Comparison of ENCODE assay signal across 19 cellular contexts in genomic region chr14:37637341-37637740, GRCh38. TPM values are rescaled to one million over a fixed set of nuclear protein-coding genes. Genes with fewer than 3 reads are reported as not detected.
DNase-seq lines count a peak whose midpoint lies in the region; ATAC-seq and TF ChIP-seq lines count a peak whose summit lies in the region.
"Had no signal": no experiment of that assay in that cellular context is flagged by ENCODE, and none has a peak within 500 bp of the region (broad histone marks: within the 10 kb centered on the region; RNA-seq: fewer than 3 reads in every experiment).

No MANE protein-coding gene starts in this region.

- no peaks in the 10 kb centered on the region for H4K20me1 ChIP-seq in GM23338 (replicated peaks; ENCODE audit: insufficient read depth)

- H3K4me3 Mint-ChIP-seq in GM23338, result no peak overlapping the region
- H3K4me3 Mint-ChIP-seq: CD4-positive, alpha-beta T cell had no signal

- intact Hi-C loops in head of caudate nucleus (cut with DNase I), result no loop called here

- H3F3A ChIP-seq in GM23338 (replicated peaks; ENCODE audit: low read depth), result no peaks in the 10 kb centered on the region

- peak; percentile 42 for DNase-seq in Daoy (ENCODE audit: low read depth)
- peak; percentile 15 for DNase-seq in GM23338 (ENCODE audit: low spot score)
- DNase-seq in NCI-H510A (lab: John Stamatoyannopoulos, UW), result peak; percentile 0
- no peak for DNase-seq in foreskin keratinocyte
- no peak for DNase-seq in head of caudate nucleus
- DNase-seq in G401 (ENCODE audit: low spot score), result no peak
- DNase-seq in kidney tubule cell (ENCODE audit: low spot score), result no peak
- DNase-seq: CD4-positive, alpha-beta T cell; COR-L47; DND-41; MG63; NCI-H1417; NCI-H526 treated with DMSO at 0.1 percent for 48 hours; NK-92 treated with Interleukin-12 subunit alpha and Interleukin-12 subunit beta, amount 100 ng/mL, for 24 hours; SIG-M5; SK-N-SH had no signal

- no peaks in the 10 kb centered on the region for H3K27me3 Mint-ChIP-seq in GM23338 (ENCODE audit: insufficient read depth, low read depth, poor library complexity)
- H3K27me3 Mint-ChIP-seq: CD4-positive, alpha-beta T cell had no signal

- in situ Hi-C loops in G401 (cut with HindIII; ENCODE audit: low sequenced_read_pairs), result no loop called here

- no peak overlapping the region for H3K4me2 ChIP-seq in GM23338
- H3K4me2 ChIP-seq: SK-N-SH had no signal

- H3K4me1 Mint-ChIP-seq in GM23338, result no peaks in the 10 kb centered on the region

- ATAC-seq in GM23338 (peak; percentile 41; the same call in 2 of the 3 replicates), foreskin keratinocyte (peak; percentile 25)
- ATAC-seq: Panc1 had no signal

- H3K4me3 ChIP-seq in GM23338, result no peak overlapping the region
- H3K4me3 ChIP-seq: MG63 had no signal

- H2AFZ ChIP-seq in GM23338, result peak overlapping the region; percentile 89; the same call in 1 of the 2 replicates

- H3K27ac Mint-ChIP-seq in GM23338, result no peak overlapping the region
- H3K27ac Mint-ChIP-seq: CD4-positive, alpha-beta T cell had no signal

- no peaks in the 10 kb centered on the region for H3K9me3 Mint-ChIP-seq in GM23338

- H3K27ac ChIP-seq in GM23338 (ENCODE audit: low read depth), result no peak overlapping the region
- H3K27ac ChIP-seq in foreskin keratinocyte, result no peak overlapping the region

- H3K9me2 ChIP-seq in GM23338 (ENCODE audit: insufficient read depth), result no peaks in the 10 kb centered on the region
- H3K9me2 ChIP-seq: SK-N-SH had no signal

- no peaks in the 10 kb centered on the region for H3K36me3 Mint-ChIP-seq in GM23338 (ENCODE audit: low read depth)

- H3K4me1 ChIP-seq in GM23338 (ENCODE audit: insufficient read depth) (no peaks in the 10 kb centered on the region), foreskin keratinocyte (no peaks in the 10 kb centered on the region)

- H3K36me3 ChIP-seq in GM23338 (ENCODE audit: insufficient read depth), result no peaks in the 10 kb centered on the region
- H3K36me3 ChIP-seq: MG63 had no signal

- no peaks in the 10 kb centered on the region for H3K27me3 ChIP-seq in GM23338 (ENCODE audit: insufficient read depth)
- H3K27me3 ChIP-seq in foreskin keratinocyte, result peaks cover 28% of the 10 kb centered on the region
- H3K27me3 ChIP-seq: MG63 had no signal

- TF ChIP-seq CTCF in GM23338 (conservative IDR thresholded peaks at IDR 0.05; ENCODE audit: low read depth in 2 of 2), result no peak
- TF ChIP-seq CTCF in foreskin keratinocyte (conservative IDR thresholded peaks at IDR 0.05), result no peak

- no peaks in the 10 kb centered on the region for H3K79me2 ChIP-seq in GM23338 (replicated peaks; ENCODE audit: insufficient read depth)

TF ChIP-seq in GM23338, 12 proteins besides CTCF, POLR2A, EP300 and RAD21:
- no peak for TF ChIP-seq JUNB (IDR thresholded peaks at IDR 0.05; ENCODE audit: unreplicated experiment)
- TF ChIP-seq ZNF114 (CRISPR knock-in tag; IDR thresholded peaks at IDR 0.05), result no peak
- no peak for TF ChIP-seq POLR2AphosphoS5 (IDR thresholded peaks at IDR 0.05; ENCODE audit: low read depth)
- no peak for TF ChIP-seq ZNF331 (CRISPR knock-in tag; IDR thresholded peaks at IDR 0.05; ENCODE audit: low read depth)

RNA-seq across cellular contexts. Expression of gene TTC6, which starts 41.9 kb away (rescaled TPM):
- 2.2 and 9.3 TPM in 2 replicates for total RNA-seq in Daoy (2014; rRNA removed; shearing (Covaris generic))
- not detected in 2 replicates for total RNA-seq in GM23338 (2014; rRNA removed; shearing (Covaris generic))
- polyA plus RNA-seq in GM23338 (2016; fragmentation: Nextera tagmentation; extraction: Ambion mirVana), result 0.31 and 0.37 TPM in 2 replicates
- not detected in 2 replicates for total RNA-seq in foreskin keratinocyte
- polyA plus RNA-seq in foreskin keratinocyte, result not detected in 2 replicates
- not detected in 2 replicates for total RNA-seq in G401 (2014; rRNA removed; shearing (Covaris generic))
- total RNA-seq: CD4-positive, alpha-beta T cell; LHCN-M2 had no signal
- polyA plus RNA-seq: BJ, SK-N-SH had no signal

RNA-seq across cellular contexts. Expression of gene FOXA1, which starts 42.3 kb away (rescaled TPM):
- 6.5 and 11.2 TPM in 2 replicates for total RNA-seq in Daoy (2014; rRNA removed; shearing (Covaris generic))
- total RNA-seq in GM23338 (2014; rRNA removed; shearing (Covaris generic)), result 1.8 TPM in 1 of 2 replicates, not detected in the other
- polyA plus RNA-seq in GM23338 (2016; fragmentation: Nextera tagmentation; extraction: Ambion mirVana), result 0.12 TPM in 1 of 2 replicates, not detected in the other
- not detected in 2 replicates for total RNA-seq in foreskin keratinocyte
- not detected in 2 replicates for polyA plus RNA-seq in foreskin keratinocyte
- not detected in 2 replicates for total RNA-seq in G401 (2014; rRNA removed; shearing (Covaris generic))
- total RNA-seq: CD4-positive, alpha-beta T cell; LHCN-M2 had no signal
- polyA plus RNA-seq: SK-N-SH had no signal

Comparison
In these comparisons a context has a peak if more than half of its experiments do, and no peak if none do; other contexts are left out.
1. DNase-seq: peak in Daoy (single experiment), GM23338 (single experiment) and NCI-H510A (single experiment); none in foreskin keratinocyte (0 of 2), head of caudate nucleus (0 of 42), G401 (single experiment) and kidney tubule cell (single experiment).